Comparison of ENCODE assay signal across 8 cellular contexts in the genomic region with DNA sequence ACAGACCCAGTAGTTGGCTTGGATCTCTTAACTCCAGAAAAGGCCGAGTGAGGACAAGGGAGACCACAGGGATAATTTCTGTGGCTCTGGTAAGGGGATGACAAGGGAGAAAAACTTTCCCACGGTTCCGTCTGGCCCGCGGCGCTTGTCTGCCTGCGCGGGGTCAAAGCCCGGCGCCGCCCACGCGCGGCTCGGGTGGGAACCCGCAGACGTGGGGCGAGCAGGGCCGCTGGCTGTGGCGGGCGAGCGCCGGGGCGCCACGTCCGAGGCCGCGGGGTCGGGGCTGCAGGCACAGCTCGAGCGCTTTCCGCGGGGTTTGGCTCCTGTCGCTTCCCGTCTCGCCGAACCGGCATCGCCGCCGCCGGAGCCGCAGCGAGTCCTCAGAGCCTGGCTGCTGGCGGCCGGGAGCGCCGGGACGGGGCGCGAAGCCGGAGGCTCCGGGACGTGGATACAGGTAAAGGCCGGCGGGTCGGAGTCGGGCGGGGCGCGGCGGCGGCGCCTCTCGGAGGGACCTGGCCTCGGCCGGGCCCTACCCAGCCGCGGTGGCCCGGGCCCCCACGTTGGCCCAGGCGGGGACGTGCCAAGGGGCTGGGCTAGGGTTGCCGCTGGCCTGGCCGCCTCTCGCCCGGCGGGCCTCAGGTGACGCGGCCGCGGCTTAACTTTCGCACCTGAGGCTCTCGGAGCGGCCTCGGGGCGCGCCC. TPM values are rescaled to one million over a fixed set of nuclear protein-coding genes. Genes with fewer than 3 reads are reported as not detected.
A peak's percentile ranks its signal among the peaks of the same experiment; 100 is the strongest.
DNase-seq lines count a peak whose midpoint lies in the region; TF ChIP-seq lines count a peak whose summit lies in the region.

A gene with protein sequence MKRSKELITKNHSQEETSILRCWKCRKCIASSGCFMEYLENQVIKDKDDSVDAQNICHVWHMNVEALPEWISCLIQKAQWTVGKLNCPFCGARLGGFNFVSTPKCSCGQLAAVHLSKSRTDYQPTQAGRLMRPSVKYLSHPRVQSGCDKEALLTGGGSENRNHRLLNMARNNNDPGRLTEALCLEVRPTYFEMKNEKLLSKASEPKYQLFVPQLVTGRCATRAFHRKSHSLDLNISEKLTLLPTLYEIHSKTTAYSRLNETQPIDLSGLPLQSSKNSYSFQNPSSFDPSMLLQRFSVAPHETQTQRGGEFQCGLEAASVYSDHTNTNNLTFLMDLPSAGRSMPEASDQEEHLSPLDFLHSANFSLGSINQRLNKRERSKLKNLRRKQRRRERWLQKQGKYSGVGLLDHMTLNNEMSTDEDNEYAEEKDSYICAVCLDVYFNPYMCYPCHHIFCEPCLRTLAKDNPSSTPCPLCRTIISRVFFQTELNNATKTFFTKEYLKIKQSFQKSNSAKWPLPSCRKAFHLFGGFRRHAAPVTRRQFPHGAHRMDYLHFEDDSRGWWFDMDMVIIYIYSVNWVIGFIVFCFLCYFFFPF (plus strand): TSS at position 344 of the 701 bp plus-strand sequence. CDS start 34,965 bp downstream, outside the sequence.

- peaks cover 10% of the 10 kb centered on the region for H3K4me1 ChIP-seq in vagina

- H3K4me3 ChIP-seq in fibroblast of mammary gland (ENCODE audit: control insufficient read depth, low read depth, low read length): peak within 1 kb of the TSS; percentile 54
- H3K4me3 ChIP-seq in vagina: peak within 1 kb of the TSS; percentile 58 to 60

- no peaks in the 10 kb centered on the region for H3K4me1 Mint-ChIP-seq in T-helper 2 cell treated with Interferon-gamma antibody and Interleukin-4, amounts not matched to agents 5 μg/mL and 100 μg/mL, for 36 hours (ENCODE audit: low read depth)

- peaks cover 30% of the 10 kb centered on the region for H3K27me3 Mint-ChIP-seq in T-helper 2 cell treated with Interferon-gamma antibody and Interleukin-4, amounts not matched to agents 5 μg/mL and 100 μg/mL, for 36 hours (ENCODE audit: low read depth)

- H3K27ac Mint-ChIP-seq in T-helper 2 cell treated with Interferon-gamma antibody and Interleukin-4, amounts not matched to agents 5 μg/mL and 100 μg/mL, for 36 hours: no peak within 1 kb of the TSS

- H3K27ac ChIP-seq in vagina: peak within 1 kb of the TSS; percentile 74

- TF ChIP-seq CTCF in fibroblast of mammary gland (conservative IDR thresholded peaks at IDR 0.05; ENCODE audit: control insufficient read depth, insufficient read depth, low read depth, low read length) (no peak), vagina (IDR thresholded peaks at IDR 0.05) (no peak)

- DNase-seq in Ammon's horn (ENCODE audit: low spot score) (peak; percentile 45), H4 (ENCODE audit: low spot score) (peak; percentile 10), fibroblast of mammary gland (ENCODE audit: low read depth) (peak; percentile 20), myocyte (ENCODE audit: low read depth) (peak; percentile 45), vagina (ENCODE audit: extremely low spot score in 2 of 2) (no peak), AML-193 (lab: John Stamatoyannopoulos, UW) (no peak)
- DNase-seq in T-helper 2 cell treated with Interferon-gamma antibody and Interleukin-4, amounts not matched to agents 5 μg/mL and 100 μg/mL, for 36 hours (ENCODE audit: low spot score): no peak
- no peak for DNase-seq in activated CD4-positive, alpha-beta T cell treated with anti-CD3 and anti-CD28 coated beads, Interleukin-2, amount 50 U/mL, for 4 hours

- no peaks in the 10 kb centered on the region for H3K36me3 ChIP-seq in vagina

- H3K4me3 Mint-ChIP-seq in T-helper 2 cell treated with Interferon-gamma antibody and Interleukin-4, amounts not matched to agents 5 μg/mL and 100 μg/mL, for 36 hours: peak within 1 kb of the TSS; percentile 61

- H3K27me3 ChIP-seq in vagina: no peaks in the 10 kb centered on the region

- H3K9me3 Mint-ChIP-seq in T-helper 2 cell treated with Interferon-gamma antibody and Interleukin-4, amounts not matched to agents 5 μg/mL and 100 μg/mL, for 36 hours: no peaks in the 10 kb centered on the region

- no peaks in the 10 kb centered on the region for H3K9me3 ChIP-seq in vagina

- H3K36me3 Mint-ChIP-seq in T-helper 2 cell treated with Interferon-gamma antibody and Interleukin-4, amounts not matched to agents 5 μg/mL and 100 μg/mL, for 36 hours (ENCODE audit: low read depth): no peaks in the 10 kb centered on the region

- TF ChIP-seq POLR2A in vagina (IDR thresholded peaks at IDR 0.05): no peak

- intact Hi-C loops in vagina (cut with DNase I): no loop called here

RNA-seq across cellular contexts. Expression of the gene that starts here (rescaled TPM):
- 6.3 and 6.6 TPM in 2 replicates for total RNA-seq in H4 (2014; rRNA removed; shearing (Covaris generic))
- total RNA-seq in myocyte (3.6 and 5.8 TPM in 2 replicates), vagina (14.0 TPM)
- 0.78 TPM for polyA plus RNA-seq in myocyte (2012)

Comparison
In these comparisons a context has a peak if more than half of its experiments do, and no peak if none do; other contexts are left out.
1. DNase-seq: peak in Ammon's horn (single experiment), H4 (single experiment), fibroblast of mammary gland (single experiment) and myocyte (single experiment); none in T-helper 2 cell treated with Interferon-gamma antibody and Interleukin-4, amounts not matched to agents 5 μg/mL and 100 μg/mL, for 36 hours (single experiment), vagina (0 of 2), activated CD4-positive, alpha-beta T cell treated with anti-CD3 and anti-CD28 coated beads, Interleukin-2, amount 50 U/mL, for 4 hours (0 of 2) and AML-193 (0 of 2).